In genomic region chr2:150705357-150705756, GRCh38 we compare ENCODE assay signal across 20 cellular contexts.
DNase-seq lines count a peak whose midpoint lies in the region; FAIRE-seq and TF ChIP-seq lines count a peak whose summit lies in the region.
"Had no signal": no experiment of that assay in that cellular context is flagged by ENCODE, and none has a peak within 500 bp of the region (broad histone marks: within the 10 kb centered on the region; RNA-seq: fewer than 3 reads in every experiment).

No MANE protein-coding gene starts in this region.

- no peak for FAIRE-seq in astrocyte (lab: Jason Lieb, UNC)
- FAIRE-seq: D721Med, HTR-8/SVneo had no signal

- TF ChIP-seq CTCF in astrocyte (IDR thresholded peaks at IDR 0.05; ENCODE audit: insufficient read depth, low read depth, low read length): no peak
- no peak for TF ChIP-seq CTCF in fibroblast of pulmonary artery (IDR thresholded peaks at IDR 0.05; ENCODE audit: low read length, missing control alignments)
- TF ChIP-seq CTCF in HFFc6 (IDR thresholded peaks at IDR 0.05): no peak

- no peak overlapping the region for H3K9ac ChIP-seq in astrocyte (ENCODE audit: low read length)

- H3K36me3 ChIP-seq in MG63: no peaks in the 10 kb centered on the region
- no peaks in the 10 kb centered on the region for H3K36me3 ChIP-seq in astrocyte (ENCODE audit: insufficient read depth, low read length)

- H3K4me3 Mint-ChIP-seq in astrocyte (ENCODE audit: unreplicated experiment) (no peak overlapping the region), HFFc6 (no peak overlapping the region)
- H3K4me3 Mint-ChIP-seq: T-helper 1 cell treated with Interleukin-12 subunit alpha and Interleukin-12 subunit beta and Interleukin-4 antibody, amounts not matched to agents 30 μg/mL and 1 μg/mL, for 36 hours had no signal

- no peaks in the 10 kb centered on the region for H4K20me1 ChIP-seq in astrocyte (ENCODE audit: insufficient read depth, low read length)

- no peaks in the 10 kb centered on the region for H3K9me3 ChIP-seq in MG63
- H3K9me3 ChIP-seq in astrocyte (ENCODE audit: insufficient read depth, low read depth, low read length): no peaks in the 10 kb centered on the region

- H3K27me3 Mint-ChIP-seq in astrocyte (ENCODE audit: low read depth, unreplicated experiment) (no peaks in the 10 kb centered on the region), HFFc6 (ENCODE audit: insufficient read depth) (no peaks in the 10 kb centered on the region)

- no peaks in the 10 kb centered on the region for H3K79me2 ChIP-seq in astrocyte (ENCODE audit: insufficient read depth, low read length)

- H3K27ac Mint-ChIP-seq in astrocyte (ENCODE audit: unreplicated experiment) (no peak overlapping the region), HFFc6 (no peak overlapping the region)
- H3K27ac Mint-ChIP-seq: T-helper 1 cell treated with Interleukin-12 subunit alpha and Interleukin-12 subunit beta and Interleukin-4 antibody, amounts not matched to agents 30 μg/mL and 1 μg/mL, for 36 hours had no signal

- no peak overlapping the region for H3K4me2 ChIP-seq in astrocyte (ENCODE audit: low read length)

- no peaks in the 10 kb centered on the region for H3K4me1 Mint-ChIP-seq in astrocyte (ENCODE audit: low read depth, unreplicated experiment)
- H3K4me1 Mint-ChIP-seq in HFFc6 (ENCODE audit: low read depth): peaks cover 20% of the 10 kb centered on the region

- no peak overlapping the region for H2AFZ ChIP-seq in astrocyte (ENCODE audit: low read depth, low read length)

- H3K4me3 ChIP-seq in MG63 (no peak overlapping the region), astrocyte (ENCODE audit: insufficient read depth, low read depth, low read length) (no peak overlapping the region), fibroblast of pulmonary artery (replicated peaks; ENCODE audit: low read depth, low read length) (no peak overlapping the region)

- no peaks in the 10 kb centered on the region for H3K36me3 Mint-ChIP-seq in astrocyte (ENCODE audit: low read depth, unreplicated experiment)
- H3K36me3 Mint-ChIP-seq in HFFc6 (ENCODE audit: low read depth): no peaks in the 10 kb centered on the region

- H3K27me3 ChIP-seq in MG63 (no peaks in the 10 kb centered on the region), astrocyte (ENCODE audit: insufficient read depth, low read length) (no peaks in the 10 kb centered on the region)

- H3K27ac ChIP-seq in astrocyte (ENCODE audit: low read depth, low read length): no peak overlapping the region
- H3K27ac ChIP-seq: C4-2B, HL-60 had no signal

- H3K9me3 Mint-ChIP-seq in astrocyte (ENCODE audit: unreplicated experiment) (peaks cover 3% of the 10 kb centered on the region), HFFc6 (no peaks in the 10 kb centered on the region)
- H3K9me3 Mint-ChIP-seq: T-helper 1 cell treated with Interleukin-12 subunit alpha and Interleukin-12 subunit beta and Interleukin-4 antibody, amounts not matched to agents 30 μg/mL and 1 μg/mL, for 36 hours had no signal

- peaks cover 6% of the 10 kb centered on the region for H3K4me1 ChIP-seq in astrocyte (ENCODE audit: insufficient read depth, low read length)

- peak; percentile 10 for DNase-seq in EH (ENCODE audit: low read depth)
- DNase-seq in MG63: peak; percentile 18
- peak; percentile 68 for DNase-seq in astrocyte (ENCODE audit: low read depth)
- peak; percentile 37 for DNase-seq in fibroblast of pulmonary artery (ENCODE audit: low read depth)
- no peak for DNase-seq in Kasumi-1 (lab: John Stamatoyannopoulos, UW)
- no peak for DNase-seq in NCI-H187 (lab: John Stamatoyannopoulos, UW)
- DNase-seq in HFFc6: no peak
- DNase-seq: AML-193; IMR-90; NCI-H1105 treated with DMSO at 0.1 percent for 48 hours; NCI-H1694; NCI-H226; NCI-H524; NK-92 treated with Interleukin-12 subunit alpha and Interleukin-12 subunit beta, amount 100 ng/mL, for 24 hours; Right ventricle myocardium superior had no signal

Comparison
In these comparisons a context has a peak if more than half of its experiments do, and no peak if none do; other contexts are left out.
1. DNase-seq: peak in EH (single experiment), MG63 (single experiment), astrocyte (single experiment) and fibroblast of pulmonary artery (single experiment); none in Kasumi-1 (0 of 2), NCI-H187 (0 of 2) and HFFc6 (single experiment).